ENCODE assay signal across 1 cellular context in the genomic region with DNA sequence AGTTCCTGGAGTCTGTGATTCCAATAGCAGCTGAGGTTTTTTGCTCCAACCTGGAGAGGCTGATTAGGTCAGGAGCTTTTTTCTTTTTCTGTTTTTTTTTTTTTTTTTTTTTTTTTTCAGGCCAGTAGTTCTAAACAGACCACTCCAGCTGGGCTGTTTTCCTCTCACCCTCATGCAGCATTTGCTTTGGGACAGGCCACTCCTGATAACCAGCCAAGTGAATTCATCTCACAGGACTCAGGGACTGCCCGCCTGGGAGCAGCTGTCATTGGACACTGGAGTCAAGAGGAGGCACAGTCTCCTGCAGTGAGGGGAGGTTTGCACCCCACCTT.
TF ChIP-seq lines count a peak whose summit lies in the region.

No MANE protein-coding gene starts in this region.

TF ChIP-seq in SK-N-SH treated with all-trans-retinoic acid at 6 μM for 48 hours, 23 proteins besides CTCF, POLR2A, EP300 and RAD21 (continued from another document):
- TF ChIP-seq, protein P1, sequence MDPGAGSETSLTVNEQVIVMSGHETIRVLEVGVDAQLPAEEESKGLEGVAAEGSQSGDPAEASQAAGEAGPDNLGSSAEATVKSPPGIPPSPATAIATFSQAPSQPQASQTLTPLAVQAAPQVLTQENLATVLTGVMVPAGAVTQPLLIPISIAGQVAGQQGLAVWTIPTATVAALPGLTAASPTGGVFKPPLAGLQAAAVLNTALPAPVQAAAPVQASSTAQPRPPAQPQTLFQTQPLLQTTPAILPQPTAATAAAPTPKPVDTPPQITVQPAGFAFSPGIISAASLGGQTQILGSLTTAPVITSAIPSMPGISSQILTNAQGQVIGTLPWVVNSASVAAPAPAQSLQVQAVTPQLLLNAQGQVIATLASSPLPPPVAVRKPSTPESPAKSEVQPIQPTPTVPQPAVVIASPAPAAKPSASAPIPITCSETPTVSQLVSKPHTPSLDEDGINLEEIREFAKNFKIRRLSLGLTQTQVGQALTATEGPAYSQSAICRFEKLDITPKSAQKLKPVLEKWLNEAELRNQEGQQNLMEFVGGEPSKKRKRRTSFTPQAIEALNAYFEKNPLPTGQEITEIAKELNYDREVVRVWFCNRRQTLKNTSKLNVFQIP (CRISPR knock-in tag; IDR thresholded peaks at IDR 0.05; ENCODE audit: borderline replicate concordance, low read depth): no peak
- TF ChIP-seq OSR1 (CRISPR knock-in tag; IDR thresholded peaks at IDR 0.05): no peak
- TF ChIP-seq CSDC2 (CRISPR knock-in tag; IDR thresholded peaks at IDR 0.05): no peak
- TF ChIP-seq TCF4 (CRISPR knock-in tag; IDR thresholded peaks at IDR 0.05; ENCODE audit: borderline replicate concordance): no peak
- no peak for TF ChIP-seq ZC3H10 (CRISPR knock-in tag; IDR thresholded peaks at IDR 0.05)
